8 cellular contexts compared by ENCODE assay signal in the genomic region with DNA sequence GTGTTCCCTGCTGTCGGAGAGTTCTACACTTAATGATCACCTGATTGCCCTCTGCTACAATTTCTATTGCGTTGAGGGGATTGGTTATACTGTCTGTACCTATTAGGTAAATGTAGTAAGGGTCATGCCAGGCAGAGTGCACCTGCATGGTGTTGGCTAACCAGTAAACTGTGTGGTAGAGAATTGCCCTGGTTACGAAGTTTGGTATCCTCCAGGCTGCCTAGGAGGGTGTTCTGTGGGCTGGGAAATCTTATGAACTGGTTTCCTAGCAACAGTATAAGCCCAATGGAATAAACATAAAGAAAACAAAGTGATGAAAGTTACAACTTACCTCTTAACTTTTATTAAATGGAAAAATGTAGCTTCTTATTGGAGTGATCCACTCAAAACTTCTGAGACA. TPM values are rescaled to one million over a fixed set of nuclear protein-coding genes. Genes with fewer than 3 reads are reported as not detected.
DNase-seq lines count a peak whose midpoint lies in the region; ATAC-seq and TF ChIP-seq lines count a peak whose summit lies in the region.

No MANE protein-coding gene starts in this region.

- peaks cover 53% of the 10 kb centered on the region for H3K36me3 Mint-ChIP-seq in activated naive CD8-positive, alpha-beta T cell treated with anti-CD3 and anti-CD28 coated beads for 36 hours

- no peak for TF ChIP-seq CTCF in BJ (IDR thresholded peaks at IDR 0.05; ENCODE audit: insufficient read depth, low read depth, low read length)
- TF ChIP-seq CTCF in stomach (IDR thresholded peaks at IDR 0.05) = no peak

- no peaks in the 10 kb centered on the region for H3K9me3 ChIP-seq in iPS-15b (ENCODE audit: control insufficient read depth, insufficient read depth, low read length)
- H3K9me3 ChIP-seq in stomach = peaks cover 0 to 10% (median 0%) of the 10 kb centered on the region in 4 donors

- H3K36me3 ChIP-seq in BJ (ENCODE audit: control insufficient read depth, insufficient read depth, low read length) (no peaks in the 10 kb centered on the region), iPS-15b (ENCODE audit: control insufficient read depth, insufficient read depth, low read length) (no peaks in the 10 kb centered on the region), stomach (peaks cover 0 to 11% (median 3%) of the 10 kb centered on the region in 4 donors)

- POLR2A ChIA-PET in BJ (lab: Charles Lee) = no interaction called here

- WGBS in stomach, 5 donors = 42 to 58% (median 49%) methylated on average over 3 of the region's 3 CpGs

- CTCF ChIA-PET in BJ (lab: Yijun Ruan, JAX) = no interaction called here

- peak overlapping the region; percentile 97 to 99 (median 99) for H3K27ac ChIP-seq in stomach

- H3K9ac ChIP-seq in iPS-15b (ENCODE audit: low read depth, low read length) = no peak overlapping the region

- no peaks in the 10 kb centered on the region for H3K27me3 ChIP-seq in BJ (ENCODE audit: control insufficient read depth, insufficient read depth, low read length)
- no peaks in the 10 kb centered on the region for H3K27me3 ChIP-seq in iPS-15b (ENCODE audit: control insufficient read depth, insufficient read depth, low read length)
- H3K27me3 ChIP-seq in stomach = no peaks in the 10 kb centered on the region

- TF ChIP-seq EP300 in stomach (IDR thresholded peaks at IDR 0.05) = no peak

- H3K4me3 Mint-ChIP-seq in activated naive CD8-positive, alpha-beta T cell treated with anti-CD3 and anti-CD28 coated beads for 36 hours = peak overlapping the region; percentile 94

- ATAC-seq in HG03095 (IDR thresholded peaks at IDR 0.05; ENCODE audit: unreplicated experiment) = no peak
- ATAC-seq in GM21737 (IDR thresholded peaks at IDR 0.05; ENCODE audit: unreplicated experiment) = no peak
- ATAC-seq in GM21529 (IDR thresholded peaks at IDR 0.05; ENCODE audit: unreplicated experiment) = no peak

- H3K4me1 Mint-ChIP-seq in activated naive CD8-positive, alpha-beta T cell treated with anti-CD3 and anti-CD28 coated beads for 36 hours = peaks cover 55% of the 10 kb centered on the region

- H3K4me1 ChIP-seq in iPS-15b (ENCODE audit: control insufficient read depth, insufficient read depth, low read length) = no peaks in the 10 kb centered on the region
- H3K4me1 ChIP-seq in stomach = peaks cover 5 to 27% (median 17%) of the 10 kb centered on the region in 4 donors

- H3K4me3 ChIP-seq in BJ (ENCODE audit: low read depth, low read length) = peak overlapping the region; percentile 84
- H3K4me3 ChIP-seq in Jurkat, Clone E6-1 (ENCODE audit: low read length) = peak overlapping the region; percentile 92
- peak overlapping the region; percentile 98 for H3K4me3 ChIP-seq in iPS-15b (ENCODE audit: low read depth, low read length)
- H3K4me3 ChIP-seq in stomach = peak overlapping the region; percentile 67 to 87 (median 80)

- DNase-seq in BJ (ENCODE audit: low read depth) = no peak
- DNase-seq in Jurkat, Clone E6-1 (ENCODE audit: low read depth, low spot score) = peak; percentile 16
- DNase-seq in activated naive CD8-positive, alpha-beta T cell treated with anti-CD3 and anti-CD28 coated beads for 36 hours = peak; percentile 31
- no peak for DNase-seq in stomach

- no peaks in the 10 kb centered on the region for H3K27me3 Mint-ChIP-seq in activated naive CD8-positive, alpha-beta T cell treated with anti-CD3 and anti-CD28 coated beads for 36 hours

- H3K9me3 Mint-ChIP-seq in activated naive CD8-positive, alpha-beta T cell treated with anti-CD3 and anti-CD28 coated beads for 36 hours = peaks cover 17% of the 10 kb centered on the region

- intact Hi-C loops in stomach (cut with DNase I; ENCODE audit: low total_unique reads) = no loop called here

- no peak for TF ChIP-seq POLR2A in stomach (IDR thresholded peaks at IDR 0.05)

- peak overlapping the region; percentile 98 for H3K27ac Mint-ChIP-seq in activated naive CD8-positive, alpha-beta T cell treated with anti-CD3 and anti-CD28 coated beads for 36 hours

RNA-seq across cellular contexts. Expression of gene CCDC91, which starts 1.4 kb away (rescaled TPM):
- polyA plus RNA-seq in BJ (2011; rRNA removed) (11.9 and 13.9 TPM in 2 replicates), stomach (10 to 100 TPM in 2 of 3 donors, 1 to 10 TPM in 1; 9.9 to 29.2 (median 17.4) TPM)
- polyA minus RNA-seq in BJ (2011; rRNA and poly(A)+ RNA removed) = 14.6 and 17.4 TPM in 2 replicates
- 18.5 TPM for polyA plus RNA-seq in Jurkat, Clone E6-1 (2012; ENCODE audit: insufficient read depth, insufficient read length)
- total RNA-seq in activated naive CD8-positive, alpha-beta T cell treated with anti-CD3 and anti-CD28 coated beads for 36 hours = 10 to 100 TPM; 18.7 to 24.1 TPM
- total RNA-seq in stomach = 10 to 100 TPM; 17.4 to 69.6 (median 54.7) TPM

Comparison
In these comparisons a context has a peak if more than half of its experiments do, and no peak if none do; other contexts are left out.
1. DNase-seq: peak in Jurkat, Clone E6-1 (single experiment) and activated naive CD8-positive, alpha-beta T cell treated with anti-CD3 and anti-CD28 coated beads for 36 hours (single experiment); none in BJ (single experiment) and stomach (single experiment).
2. Peak in every context shown above with its lines, with median percentiles within 50 percentile points of each other: H3K4me3 ChIP-seq.